In the genomic region with DNA sequence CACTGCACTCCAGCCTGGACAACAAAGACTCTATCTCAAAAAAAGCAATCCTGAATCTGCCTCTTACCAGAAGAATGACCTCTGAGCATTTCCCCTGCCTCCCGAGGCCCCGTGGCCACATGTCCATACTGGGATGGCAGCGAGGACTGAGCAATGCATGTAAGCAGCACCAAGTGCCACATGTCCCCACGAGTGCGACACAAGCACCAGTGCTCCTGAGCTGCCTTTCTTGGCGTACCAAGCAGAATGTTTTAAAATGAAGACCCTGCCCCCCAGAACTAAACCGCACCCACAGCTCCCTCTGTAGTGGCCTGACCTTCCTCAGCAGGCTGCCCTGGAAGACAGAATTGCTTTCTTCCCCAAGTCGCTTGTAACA, we compare ENCODE assay signal across 15 cellular contexts.
DNase-seq lines count a peak whose midpoint lies in the region; ATAC-seq and TF ChIP-seq lines count a peak whose summit lies in the region.
"Had no signal": no experiment of that assay in that cellular context is flagged by ENCODE, and none has a peak within 500 bp of the region (broad histone marks: within the 10 kb centered on the region; RNA-seq: fewer than 3 reads in every experiment).

No MANE protein-coding gene starts in this region.

- no peak for TF ChIP-seq POLR2A in prostate gland (IDR thresholded peaks at IDR 0.05)

- peak overlapping the region; percentile 74 to 84 for H3K4me3 Mint-ChIP-seq in CD14-positive monocyte
- peak overlapping the region; percentile 56 for H3K4me3 Mint-ChIP-seq in activated CD8-positive, alpha-beta T cell treated with anti-CD3 and anti-CD28 coated beads for 36 hours
- peak overlapping the region; percentile 78 for H3K4me3 Mint-ChIP-seq in natural killer cell treated with Interleukin-12 subunit alpha and Interleukin-12 subunit beta and Interleukin-15 and Interleukin-18, amount 100 ng/mL, for 72 hours
- H3K4me3 Mint-ChIP-seq: B cell, mesothelial cell of epicardium had no signal

- H3K36me3 ChIP-seq in psoas muscle (ENCODE audit: insufficient read depth in 1 of 2, low read depth in 1 of 2) = no peaks in the 10 kb centered on the region
- H3K36me3 ChIP-seq in prostate gland = no peaks in the 10 kb centered on the region
- H3K36me3 ChIP-seq: gastroesophageal sphincter had no signal

- peaks cover 31 to 52% of the 10 kb centered on the region in 2 donors for H3K36me3 Mint-ChIP-seq in CD14-positive monocyte
- H3K36me3 Mint-ChIP-seq in activated CD8-positive, alpha-beta T cell treated with anti-CD3 and anti-CD28 coated beads for 36 hours (ENCODE audit: low read depth) = peaks cover 2% of the 10 kb centered on the region
- no peaks in the 10 kb centered on the region for H3K36me3 Mint-ChIP-seq in natural killer cell treated with Interleukin-12 subunit alpha and Interleukin-12 subunit beta and Interleukin-15 and Interleukin-18, amount 100 ng/mL, for 72 hours
- H3K36me3 Mint-ChIP-seq: mesothelial cell of epicardium had no signal

- POLR2A ChIA-PET in activated CD8-positive, alpha-beta T cell treated with anti-CD3 and anti-CD28 coated beads for 36 hours (lab: Charles Lee) = interaction anchor here (1.1 to 1.2 kb wide), 2 partner anchors 13 to 426 kb away, joined by 3 read pairs; no protein-coding TSS in a partner anchor

- peak overlapping the region in 4 of 7 donors; percentile 1 to 84 (median 62) for H3K27ac Mint-ChIP-seq in CD14-positive monocyte
- H3K27ac Mint-ChIP-seq in activated CD8-positive, alpha-beta T cell treated with anti-CD3 and anti-CD28 coated beads for 36 hours = peak overlapping the region; percentile 85
- peak overlapping the region; percentile 65 to 82 for H3K27ac Mint-ChIP-seq in natural killer cell treated with Interleukin-12 subunit alpha and Interleukin-12 subunit beta and Interleukin-15 and Interleukin-18, amount 100 ng/mL, for 72 hours
- H3K27ac Mint-ChIP-seq: B cell, mesothelial cell of epicardium had no signal

- 85 to 91% (median 88%) methylated on average over 8 of the region's 8 CpGs for WGBS in psoas muscle, 3 donors
- 89% methylated on average over 8 of the region's 8 CpGs for WGBS in prostate gland

- no peaks in the 10 kb centered on the region for H3K4me1 ChIP-seq in psoas muscle
- H3K4me1 ChIP-seq in prostate gland (replicated peaks) = no peaks in the 10 kb centered on the region
- H3K4me1 ChIP-seq: gastroesophageal sphincter had no signal

- ATAC-seq in GM21390 (IDR thresholded peaks at IDR 0.05; ENCODE audit: unreplicated experiment) (peak; percentile 14), psoas muscle (no peak), GM18867 (IDR thresholded peaks at IDR 0.05; ENCODE audit: unreplicated experiment) (no peak)
- ATAC-seq in activated CD8-positive, alpha-beta T cell treated with anti-CD3 and anti-CD28 coated beads for 36 hours = peak; percentile 32
- peak in 1 of 2 donors; percentile 8 for ATAC-seq in natural killer cell treated with Interleukin-12 subunit alpha and Interleukin-12 subunit beta and Interleukin-15 and Interleukin-18, amount 100 ng/mL, for 72 hours
- ATAC-seq: gastroesophageal sphincter, HCT116 had no signal

- H3K9me3 ChIP-seq in psoas muscle (no peaks in the 10 kb centered on the region), prostate gland (no peaks in the 10 kb centered on the region)
- H3K9me3 ChIP-seq: gastroesophageal sphincter had no signal

- no peak for DNase-seq in CD14-positive monocyte (ENCODE audit: low spot score)
- DNase-seq in activated CD8-positive, alpha-beta T cell treated with anti-CD3 and anti-CD28 coated beads for 36 hours = no peak
- no peak for DNase-seq in natural killer cell treated with Interleukin-12 subunit alpha and Interleukin-12 subunit beta and Interleukin-15 and Interleukin-18, amount 100 ng/mL, for 72 hours (ENCODE audit: low spot score)
- no peak for DNase-seq in psoas muscle
- DNase-seq in prostate gland (ENCODE audit: low spot score) = no peak
- no peak for DNase-seq in EL
- DNase-seq: NCI-H2029, NCI-H69, Right ventricle myocardium superior had no signal

- no peaks in the 10 kb centered on the region for H3K27me3 ChIP-seq in psoas muscle (ENCODE audit: insufficient read depth in 3 of 3, low read length in 2 of 3)
- H3K27me3 ChIP-seq in prostate gland (replicated peaks; ENCODE audit: insufficient read depth) = no peaks in the 10 kb centered on the region
- H3K27me3 ChIP-seq: gastroesophageal sphincter had no signal

- H3K4me3 ChIP-seq in psoas muscle (no peak overlapping the region), prostate gland (no peak overlapping the region)
- H3K4me3 ChIP-seq: gastroesophageal sphincter had no signal

- no peak overlapping the region for H3K27ac ChIP-seq in psoas muscle
- no peak overlapping the region for H3K27ac ChIP-seq in prostate gland
- H3K27ac ChIP-seq: gastroesophageal sphincter had no signal

- H3K9me3 Mint-ChIP-seq in CD14-positive monocyte = peaks cover 0 to 1% (median 0%) of the 10 kb centered on the region in 7 donors
- no peaks in the 10 kb centered on the region for H3K9me3 Mint-ChIP-seq in activated CD8-positive, alpha-beta T cell treated with anti-CD3 and anti-CD28 coated beads for 36 hours
- H3K9me3 Mint-ChIP-seq in natural killer cell treated with Interleukin-12 subunit alpha and Interleukin-12 subunit beta and Interleukin-15 and Interleukin-18, amount 100 ng/mL, for 72 hours = no peaks in the 10 kb centered on the region
- H3K9me3 Mint-ChIP-seq: mesothelial cell of epicardium had no signal

- peaks cover 27% of the 10 kb centered on the region for H3K4me1 Mint-ChIP-seq in CD14-positive monocyte
- H3K4me1 Mint-ChIP-seq in activated CD8-positive, alpha-beta T cell treated with anti-CD3 and anti-CD28 coated beads for 36 hours (ENCODE audit: low read depth) = peaks cover 21% of the 10 kb centered on the region
- H3K4me1 Mint-ChIP-seq in natural killer cell treated with Interleukin-12 subunit alpha and Interleukin-12 subunit beta and Interleukin-15 and Interleukin-18, amount 100 ng/mL, for 72 hours (ENCODE audit: low read depth in 2 of 2) = peaks cover 22 to 23% of the 10 kb centered on the region in 2 donors

- CTCF ChIA-PET in activated CD8-positive, alpha-beta T cell treated with anti-CD3 and anti-CD28 coated beads for 36 hours (lab: Charles Lee) = interaction anchor here (1.1 to 7.3 kb wide), 8 partner anchors 7 to 651 kb away, joined by 3 to 67 read pairs (median 8); no protein-coding TSS in a partner anchor

- no peak for TF ChIP-seq CTCF in CD14-positive monocyte (IDR thresholded peaks at IDR 0.05)
- no peak for TF ChIP-seq CTCF in activated CD8-positive, alpha-beta T cell treated with anti-CD3 and anti-CD28 coated beads for 36 hours (IDR thresholded peaks at IDR 0.05)
- no peak for TF ChIP-seq CTCF in psoas muscle (IDR thresholded peaks at IDR 0.05)
- no peak for TF ChIP-seq CTCF in prostate gland (IDR thresholded peaks at IDR 0.05)

- intact Hi-C loops in CD14-positive monocyte (cut with micrococcal nuclease) (no loop called here), psoas muscle (cut with DNase I) (no loop called here), prostate gland (cut with DNase I) (no loop called here)
- intact Hi-C loops in activated CD8-positive, alpha-beta T cell treated with anti-CD3 and anti-CD28 coated beads for 36 hours (cut with micrococcal nuclease) = no loop called here

- H3K27me3 Mint-ChIP-seq in CD14-positive monocyte (ENCODE audit: low read depth in 3 of 3) = peaks cover 0 to 6% (median 0%) of the 10 kb centered on the region in 3 donors
- H3K27me3 Mint-ChIP-seq in activated CD8-positive, alpha-beta T cell treated with anti-CD3 and anti-CD28 coated beads for 36 hours = no peaks in the 10 kb centered on the region
- H3K27me3 Mint-ChIP-seq in natural killer cell treated with Interleukin-12 subunit alpha and Interleukin-12 subunit beta and Interleukin-15 and Interleukin-18, amount 100 ng/mL, for 72 hours = no peaks in the 10 kb centered on the region
- H3K27me3 Mint-ChIP-seq: B cell had no signal

Comparison
In these comparisons a context has a peak if more than half of its experiments do, and no peak if none do; other contexts are left out.
1. ATAC-seq: peak in GM21390 (single experiment) and activated CD8-positive, alpha-beta T cell treated with anti-CD3 and anti-CD28 coated beads for 36 hours (single experiment); none in psoas muscle (0 of 4) and GM18867 (single experiment).
2. Peak in every context shown above with its lines, with median percentiles within 50 percentile points of each other: H3K27ac Mint-ChIP-seq and H3K4me3 Mint-ChIP-seq.